Comparison of ENCODE assay signal across 21 cellular contexts in genomic region chr2:234794866-234795265, GRCh38.
A peak's percentile ranks its signal among the peaks of the same experiment; 100 is the strongest.
DNase-seq lines count a peak whose midpoint lies in the region; ATAC-seq and TF ChIP-seq lines count a peak whose summit lies in the region.
"Had no signal": no experiment of that assay in that cellular context is flagged by ENCODE, and none has a peak within 500 bp of the region (broad histone marks: within the 10 kb centered on the region; RNA-seq: fewer than 3 reads in every experiment).

No MANE protein-coding gene starts in this region.

- H3K27me3 Mint-ChIP-seq in endodermal cell (ENCODE audit: insufficient read depth), result peaks cover 2% of the 10 kb centered on the region
- H3K27me3 Mint-ChIP-seq in activated T-cell treated with anti-CD3 and anti-CD28 coated beads, Interleukin-2, amount 50 U/mL, for 24 hours, result peaks cover 13% of the 10 kb centered on the region
- peaks cover 33% of the 10 kb centered on the region for H3K27me3 Mint-ChIP-seq in stimulated activated memory B cell treated with anti-CD40 and anti-IgM and Interleukin-4, amounts not matched to agents 10 μg/mL and 1 μg/mL and 100 μg/mL, for 72 hours

- H3K4me3 ChIP-seq in SJSA1 (no peak overlapping the region), endodermal cell (ENCODE audit: low read length) (no peak overlapping the region), right lobe of liver (no peak overlapping the region), osteoblast (ENCODE audit: insufficient read depth, low read length) (no peak overlapping the region)
- H3K4me3 ChIP-seq: BLaER1, GM23248 had no signal

- no peak overlapping the region for H3K9ac ChIP-seq in endodermal cell (ENCODE audit: extremely low read depth, low read length, poor library complexity, severe bottlenecking)
- H3K9ac ChIP-seq: BLaER1, GM23248 had no signal

- H3K9me3 ChIP-seq in SJSA1 (replicated peaks) (no peaks in the 10 kb centered on the region), endodermal cell (ENCODE audit: control insufficient read depth, low read length) (no peaks in the 10 kb centered on the region), right lobe of liver (no peaks in the 10 kb centered on the region), osteoblast (ENCODE audit: low read depth, low read length) (no peaks in the 10 kb centered on the region)
- H3K9me3 ChIP-seq: BLaER1 had no signal

- H3K27ac Mint-ChIP-seq in endodermal cell, result no peak overlapping the region
- H3K27ac Mint-ChIP-seq in activated T-cell treated with anti-CD3 and anti-CD28 coated beads, Interleukin-2, amount 50 U/mL, for 24 hours, result no peak overlapping the region
- H3K27ac Mint-ChIP-seq in stimulated activated memory B cell treated with anti-CD40 and anti-IgM and Interleukin-4, amounts not matched to agents 10 μg/mL and 1 μg/mL and 100 μg/mL, for 72 hours, result no peak overlapping the region
- H3K27ac Mint-ChIP-seq: CD4-positive, alpha-beta T cell had no signal

- H3K9me3 Mint-ChIP-seq in endodermal cell, result no peaks in the 10 kb centered on the region
- no peaks in the 10 kb centered on the region for H3K9me3 Mint-ChIP-seq in activated T-cell treated with anti-CD3 and anti-CD28 coated beads, Interleukin-2, amount 50 U/mL, for 24 hours
- H3K9me3 Mint-ChIP-seq in stimulated activated memory B cell treated with anti-CD40 and anti-IgM and Interleukin-4, amounts not matched to agents 10 μg/mL and 1 μg/mL and 100 μg/mL, for 72 hours, result no peaks in the 10 kb centered on the region
- H3K9me3 Mint-ChIP-seq: CD4-positive, alpha-beta T cell had no signal

- no peaks in the 10 kb centered on the region for H4K20me1 ChIP-seq in osteoblast (ENCODE audit: insufficient read depth, low read length)
- H4K20me1 ChIP-seq: BLaER1 had no signal

- H3K4me1 ChIP-seq in SJSA1 (replicated peaks) (peaks cover 17% of the 10 kb centered on the region), endodermal cell (ENCODE audit: control insufficient read depth, insufficient read depth, low read length) (no peaks in the 10 kb centered on the region), right lobe of liver (peaks cover 0 to 20% (median 7%) of the 10 kb centered on the region in 4 donors), osteoblast (ENCODE audit: insufficient read depth, low read length) (peaks cover 23% of the 10 kb centered on the region)
- H3K4me1 ChIP-seq: BLaER1 had no signal

- H2AFZ ChIP-seq in osteoblast (ENCODE audit: low read length), result peak overlapping the region; percentile 75
- H2AFZ ChIP-seq: GM23248 had no signal

- WGBS in endodermal cell (ENCODE audit: insufficient coverage in 1 of 2, insufficient read length in 1 of 2), 2 experiments, result 82 to 94% methylated on average over 5 to 8 of the region's 8 CpGs
- WGBS in right lobe of liver (ENCODE audit: insufficient coverage, low coverage, low lambda C conversion rate, missing lambda C conversion rate), result 80% methylated on average over 6 of the region's 8 CpGs

- TF ChIP-seq POLR2A in right lobe of liver (IDR thresholded peaks at IDR 0.05), result no peak

- peak overlapping the region; percentile 26 for H3K27ac ChIP-seq in SJSA1
- peak overlapping the region; percentile 30 for H3K27ac ChIP-seq in endodermal cell (ENCODE audit: low read depth, low read length)
- H3K27ac ChIP-seq in right lobe of liver, result peak overlapping the region; percentile 16 to 64 (median 41)
- peak overlapping the region; percentile 9 for H3K27ac ChIP-seq in osteoblast (ENCODE audit: low read depth, low read length)
- H3K27ac ChIP-seq: BLaER1, GM23248 had no signal

- H3K4me1 Mint-ChIP-seq in endodermal cell, result no peaks in the 10 kb centered on the region
- no peaks in the 10 kb centered on the region for H3K4me1 Mint-ChIP-seq in activated T-cell treated with anti-CD3 and anti-CD28 coated beads, Interleukin-2, amount 50 U/mL, for 24 hours (ENCODE audit: low read depth)
- no peaks in the 10 kb centered on the region for H3K4me1 Mint-ChIP-seq in stimulated activated memory B cell treated with anti-CD40 and anti-IgM and Interleukin-4, amounts not matched to agents 10 μg/mL and 1 μg/mL and 100 μg/mL, for 72 hours

- H3K36me3 Mint-ChIP-seq in endodermal cell (ENCODE audit: low read depth), result no peaks in the 10 kb centered on the region
- H3K36me3 Mint-ChIP-seq in activated T-cell treated with anti-CD3 and anti-CD28 coated beads, Interleukin-2, amount 50 U/mL, for 24 hours (ENCODE audit: low read depth), result no peaks in the 10 kb centered on the region
- H3K36me3 Mint-ChIP-seq in stimulated activated memory B cell treated with anti-CD40 and anti-IgM and Interleukin-4, amounts not matched to agents 10 μg/mL and 1 μg/mL and 100 μg/mL, for 72 hours, result no peaks in the 10 kb centered on the region

- H3K27me3 ChIP-seq in SJSA1 (replicated peaks) (no peaks in the 10 kb centered on the region), endodermal cell (ENCODE audit: control insufficient read depth, insufficient read depth, low read length, poor library complexity, severe bottlenecking) (no peaks in the 10 kb centered on the region), right lobe of liver (no peaks in the 10 kb centered on the region), osteoblast (ENCODE audit: insufficient read depth, low read length) (no peaks in the 10 kb centered on the region)
- H3K27me3 ChIP-seq: BLaER1 had no signal

- DNase-seq in SJSA1 (ENCODE audit: low read depth in 1 of 2, low spot score in 2 of 2) (no peak), endodermal cell (no peak), right lobe of liver (no peak), osteoblast (ENCODE audit: insufficient read length, low spot score, missing footprints) (no peak)
- no peak for DNase-seq in activated T-cell treated with anti-CD3 and anti-CD28 coated beads, Interleukin-2, amount 50 U/mL, for 24 hours
- DNase-seq: CD4-positive, alpha-beta T cell; COR-L47; GM23248; H7; KBM-7; MV-4-11; NCI-H1105; NCI-H1436 treated with DMSO at 0.1 percent for 48 hours; NCI-H187 treated with DMSO at 0.1 percent for 48 hours; NCI-H2171 treated with DMSO at 0.1 percent for 48 hours; NCI-H524; NCI-H774; SIG-M5 had no signal

- TF ChIP-seq CTCF in endodermal cell (conservative IDR thresholded peaks at IDR 0.05), result no peak
- no peak for TF ChIP-seq CTCF in right lobe of liver (IDR thresholded peaks at IDR 0.05)
- no peak for TF ChIP-seq CTCF in osteoblast (IDR thresholded peaks at IDR 0.05; ENCODE audit: extremely low read depth, low read depth, low read length)

- H3K4me3 Mint-ChIP-seq in endodermal cell, result no peak overlapping the region
- H3K4me3 Mint-ChIP-seq in activated T-cell treated with anti-CD3 and anti-CD28 coated beads, Interleukin-2, amount 50 U/mL, for 24 hours, result no peak overlapping the region
- no peak overlapping the region for H3K4me3 Mint-ChIP-seq in stimulated activated memory B cell treated with anti-CD40 and anti-IgM and Interleukin-4, amounts not matched to agents 10 μg/mL and 1 μg/mL and 100 μg/mL, for 72 hours
- H3K4me3 Mint-ChIP-seq: CD4-positive, alpha-beta T cell had no signal

- H3K36me3 ChIP-seq in SJSA1, result no peaks in the 10 kb centered on the region
- H3K36me3 ChIP-seq in endodermal cell (ENCODE audit: control insufficient read depth, insufficient read depth, low read length), result no peaks in the 10 kb centered on the region
- H3K36me3 ChIP-seq in right lobe of liver, result no peaks in the 10 kb centered on the region
- H3K36me3 ChIP-seq in osteoblast (ENCODE audit: insufficient read depth, low read length), result no peaks in the 10 kb centered on the region
- H3K36me3 ChIP-seq: BLaER1 had no signal

- ATAC-seq in right lobe of liver (no peak), GM18861 (IDR thresholded peaks at IDR 0.05; ENCODE audit: unreplicated experiment) (no peak)
- ATAC-seq in stimulated activated memory B cell treated with anti-CD40 and anti-IgM and Interleukin-4, amounts not matched to agents 10 μg/mL and 1 μg/mL and 100 μg/mL, for 72 hours, result no peak

- intact Hi-C loops in right lobe of liver (cut with DNase I), result no loop called here

- H3K4me2 ChIP-seq in osteoblast (ENCODE audit: insufficient read depth, low read length), result peak overlapping the region; percentile 62
- H3K4me2 ChIP-seq: BLaER1 had no signal

- no peaks in the 10 kb centered on the region for H3K79me2 ChIP-seq in osteoblast (ENCODE audit: insufficient read depth, low read length)
